ENCODE assay signal across 15 cellular contexts in genomic region chr7:26381476-26382175, GRCh38.
DNase-seq lines count a peak whose midpoint lies in the region; ATAC-seq and TF ChIP-seq lines count a peak whose summit lies in the region.
"Had no signal": no experiment of that assay in that cellular context is flagged by ENCODE, and none has a peak within 500 bp of the region (broad histone marks: within the 10 kb centered on the region; RNA-seq: fewer than 3 reads in every experiment).

No MANE protein-coding gene starts in this region.

- H3K27ac ChIP-seq in OCI-LY3 (ENCODE audit: low read length) (no peak overlapping the region), neuronal stem cell (replicated peaks; ENCODE audit: low read length) (no peak overlapping the region), left ventricle myocardium inferior (replicated peaks) (no peak overlapping the region)

- H3K79me1 ChIP-seq in neuronal stem cell (ENCODE audit: low read depth, low read length): no peaks in the 10 kb centered on the region

- ATAC-seq in activated CD4-positive, CD25-positive, alpha-beta regulatory T cell treated with anti-CD3 and anti-CD28 coated beads, Interleukin-2, amount 50 U/mL, for 24 hours: peak; percentile 12 to 31
- no peak for ATAC-seq in GM21825 (IDR thresholded peaks at IDR 0.05; ENCODE audit: unreplicated experiment)
- ATAC-seq: PC-3 had no signal

- DNase-seq in activated CD4-positive, CD25-positive, alpha-beta regulatory T cell treated with anti-CD3 and anti-CD28 coated beads, Interleukin-2, amount 50 U/mL, for 72 hours: no peak
- no peak for DNase-seq in neuronal stem cell (ENCODE audit: low spot score)
- DNase-seq in occipital lobe (lab: John Stamatoyannopoulos, UW): no peak
- no peak for DNase-seq in left ventricle myocardium inferior
- DNase-seq: Caco-2, DMS53, H7, NCI-H1105 treated with DMSO at 0.1 percent for 48 hours, NCI-H187 treated with DMSO at 0.1 percent for 48 hours, NCI-H2171, PC-3 had no signal

- no peaks in the 10 kb centered on the region for H4K20me1 ChIP-seq in OCI-LY3 (ENCODE audit: insufficient read depth, low read length)

- H3K36me3 ChIP-seq in OCI-LY3 (replicated peaks; ENCODE audit: low read depth, low read length) (no peaks in the 10 kb centered on the region), neuronal stem cell (replicated peaks in 1 of 2; ENCODE audit: control insufficient read depth in 2 of 2, insufficient read depth in 2 of 2, low read length in 2 of 2) (no peaks in the 10 kb centered on the region), left ventricle myocardium inferior (no peaks in the 10 kb centered on the region)

- WGBS in neuronal stem cell (ENCODE audit: extremely low coverage in 2 of 2, insufficient read length in 2 of 2, insufficient replicate concordance in 1 of 2), 2 donors: no CpG with 5 or more reads among the region's 7 CpGs

- TF ChIP-seq RAD21 in Ishikawa (IDR thresholded peaks at IDR 0.05; ENCODE audit: low read depth): no peak

- H2BK15ac ChIP-seq in neuronal stem cell (ENCODE audit: low read length): no peak overlapping the region

- H2AK5ac ChIP-seq in neuronal stem cell (ENCODE audit: low read depth, low read length): no peak overlapping the region

- intact Hi-C loops in left ventricle myocardium inferior (cut with micrococcal nuclease): no loop called here

- H3K9me3 ChIP-seq in OCI-LY3 (ENCODE audit: insufficient read depth, low read length) (no peaks in the 10 kb centered on the region), neuronal stem cell (replicated peaks in 1 of 2; ENCODE audit: control insufficient read depth in 2 of 2, insufficient read depth in 1 of 2, low read depth in 1 of 2, low read length in 2 of 2) (no peaks in the 10 kb centered on the region), left ventricle myocardium inferior (replicated peaks) (no peaks in the 10 kb centered on the region)
- H3K9me3 ChIP-seq: Caco-2 had no signal

- TF ChIP-seq CTCF in OCI-LY3 (IDR thresholded peaks at IDR 0.05; ENCODE audit: low read depth, low read length) (0 out of 2 replicates have a peak, but pooled peaks have one; percentile 21), left ventricle myocardium inferior (IDR thresholded peaks at IDR 0.05; ENCODE audit: borderline replicate concordance) (no peak)

- no peak overlapping the region for H3K14ac ChIP-seq in neuronal stem cell (ENCODE audit: low read length)

- H3K4me1 ChIP-seq in OCI-LY3 (ENCODE audit: low read length) (peaks cover 4% of the 10 kb centered on the region; the same call in 1 of the 2 replicates), neuronal stem cell (ENCODE audit: control insufficient read depth in 2 of 2, insufficient read depth in 1 of 2, low read depth in 1 of 2, low read length in 2 of 2) (peaks cover 6 to 11% of the 10 kb centered on the region in 2 donors), left ventricle myocardium inferior (peaks cover under 1% of the 10 kb centered on the region)
- H3K4me1 ChIP-seq: Caco-2 had no signal

- H3K4me3 ChIP-seq in OCI-LY3 (ENCODE audit: low read length) (no peak overlapping the region), neuronal stem cell (ENCODE audit: low read length in 2 of 2) (no peak overlapping the region), left ventricle myocardium inferior (no peak overlapping the region)

- H3K4ac ChIP-seq in neuronal stem cell (ENCODE audit: low read length): no peak overlapping the region

- H2AFZ ChIP-seq in OCI-LY3 (ENCODE audit: low read depth, low read length) (no peak overlapping the region), neuronal stem cell (ENCODE audit: low read length) (peak overlapping the region; percentile 13)

- no peak overlapping the region for H4K91ac ChIP-seq in neuronal stem cell (ENCODE audit: low read depth, low read length, poor library complexity)

- no peaks in the 10 kb centered on the region for H3K79me2 ChIP-seq in OCI-LY3 (ENCODE audit: low read length)

- no peak overlapping the region for H3K23ac ChIP-seq in neuronal stem cell (ENCODE audit: low read depth, low read length, poor library complexity)

- H3K27me3 ChIP-seq in OCI-LY3 (ENCODE audit: low read depth, low read length) (peaks cover 18% of the 10 kb centered on the region), neuronal stem cell (ENCODE audit: control insufficient read depth in 3 of 3, insufficient read depth in 3 of 3, low read depth in 1 of 3, low read length in 3 of 3) (peaks cover 0 to 5% (median 0%) of the 10 kb centered on the region in 3 experiments), left ventricle myocardium inferior (ENCODE audit: low read depth) (peaks cover 98% of the 10 kb centered on the region)

- H2BK120ac ChIP-seq in neuronal stem cell (ENCODE audit: low read depth, low read length): no peak overlapping the region

- H3K9ac ChIP-seq in OCI-LY3 (ENCODE audit: low read length) (no peak overlapping the region), neuronal stem cell (ENCODE audit: low read depth, low read length, poor library complexity) (no peak overlapping the region)

- TF ChIP-seq EP300 in Ishikawa (IDR thresholded peaks at IDR 0.05; ENCODE audit: borderline replicate concordance): no peak

- H3K4me2 ChIP-seq in OCI-LY3 (ENCODE audit: low read length): no peak overlapping the region
- H3K4me2 ChIP-seq in neuronal stem cell (ENCODE audit: insufficient read depth, low read length, poor library complexity, severe bottlenecking): no peak overlapping the region

- H4K8ac ChIP-seq in neuronal stem cell (ENCODE audit: low read depth, low read length): no peak overlapping the region

- H2BK12ac ChIP-seq in neuronal stem cell (ENCODE audit: low read length): no peak overlapping the region

- no peak overlapping the region for H2BK5ac ChIP-seq in neuronal stem cell (ENCODE audit: low read length)

- no peak overlapping the region for H3K18ac ChIP-seq in neuronal stem cell (ENCODE audit: low read length)

TF ChIP-seq in Ishikawa, 13 proteins besides CTCF, POLR2A, EP300 and RAD21:
- TF ChIP-seq CEBPB (IDR thresholded peaks at IDR 0.05): 0 out of 2 replicates have a peak, but pooled peaks have one; percentile 16
- TF ChIP-seq, protein P1, sequence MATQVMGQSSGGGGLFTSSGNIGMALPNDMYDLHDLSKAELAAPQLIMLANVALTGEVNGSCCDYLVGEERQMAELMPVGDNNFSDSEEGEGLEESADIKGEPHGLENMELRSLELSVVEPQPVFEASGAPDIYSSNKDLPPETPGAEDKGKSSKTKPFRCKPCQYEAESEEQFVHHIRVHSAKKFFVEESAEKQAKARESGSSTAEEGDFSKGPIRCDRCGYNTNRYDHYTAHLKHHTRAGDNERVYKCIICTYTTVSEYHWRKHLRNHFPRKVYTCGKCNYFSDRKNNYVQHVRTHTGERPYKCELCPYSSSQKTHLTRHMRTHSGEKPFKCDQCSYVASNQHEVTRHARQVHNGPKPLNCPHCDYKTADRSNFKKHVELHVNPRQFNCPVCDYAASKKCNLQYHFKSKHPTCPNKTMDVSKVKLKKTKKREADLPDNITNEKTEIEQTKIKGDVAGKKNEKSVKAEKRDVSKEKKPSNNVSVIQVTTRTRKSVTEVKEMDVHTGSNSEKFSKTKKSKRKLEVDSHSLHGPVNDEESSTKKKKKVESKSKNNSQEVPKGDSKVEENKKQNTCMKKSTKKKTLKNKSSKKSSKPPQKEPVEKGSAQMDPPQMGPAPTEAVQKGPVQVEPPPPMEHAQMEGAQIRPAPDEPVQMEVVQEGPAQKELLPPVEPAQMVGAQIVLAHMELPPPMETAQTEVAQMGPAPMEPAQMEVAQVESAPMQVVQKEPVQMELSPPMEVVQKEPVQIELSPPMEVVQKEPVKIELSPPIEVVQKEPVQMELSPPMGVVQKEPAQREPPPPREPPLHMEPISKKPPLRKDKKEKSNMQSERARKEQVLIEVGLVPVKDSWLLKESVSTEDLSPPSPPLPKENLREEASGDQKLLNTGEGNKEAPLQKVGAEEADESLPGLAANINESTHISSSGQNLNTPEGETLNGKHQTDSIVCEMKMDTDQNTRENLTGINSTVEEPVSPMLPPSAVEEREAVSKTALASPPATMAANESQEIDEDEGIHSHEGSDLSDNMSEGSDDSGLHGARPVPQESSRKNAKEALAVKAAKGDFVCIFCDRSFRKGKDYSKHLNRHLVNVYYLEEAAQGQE (IDR thresholded peaks at IDR 0.05; ENCODE audit: low read depth): no peak
